12 cellular contexts compared by ENCODE assay signal in the genomic region with DNA sequence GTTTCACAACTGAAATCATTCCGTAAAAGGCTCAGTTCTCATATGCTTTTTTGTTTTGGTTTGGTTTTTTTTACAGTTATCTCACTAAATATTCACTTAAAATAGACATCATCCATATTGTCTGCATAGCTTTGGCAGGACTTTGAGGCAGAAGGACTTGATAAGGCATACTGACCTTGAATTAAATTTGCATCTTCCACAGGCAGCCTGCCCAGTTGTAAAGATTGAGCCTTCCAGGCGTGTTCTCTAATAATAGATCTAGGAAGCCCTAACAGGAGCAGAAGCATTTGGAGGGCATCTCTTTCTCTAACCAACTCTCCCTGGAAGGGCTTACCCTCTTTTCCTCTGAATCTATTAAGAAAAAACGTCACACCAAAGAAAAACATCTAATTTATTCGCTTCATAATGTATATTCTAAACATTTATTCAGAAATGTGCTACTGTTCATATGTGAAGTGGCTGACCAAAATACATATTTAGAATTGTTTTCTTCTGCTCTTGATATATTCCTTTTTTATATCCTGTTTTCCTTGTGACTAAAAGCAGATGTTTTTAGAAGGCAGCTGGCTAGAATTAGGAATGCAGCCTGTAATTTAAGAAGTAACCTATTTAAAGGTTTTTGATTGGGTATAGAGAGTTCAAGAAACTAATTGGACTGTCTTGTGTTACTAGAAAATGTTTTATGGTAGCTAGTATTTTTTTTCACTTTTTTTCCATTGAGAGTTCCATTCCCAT. TPM values are rescaled to one million over a fixed set of nuclear protein-coding genes. Genes with fewer than 3 reads are reported as not detected.
DNase-seq lines count a peak whose midpoint lies in the region; ATAC-seq, FAIRE-seq and TF ChIP-seq lines count a peak whose summit lies in the region.
"Had no signal": no experiment of that assay in that cellular context is flagged by ENCODE, and none has a peak within 500 bp of the region (broad histone marks: within the 10 kb centered on the region; RNA-seq: fewer than 3 reads in every experiment).

No MANE protein-coding gene starts in this region.

- peaks cover 100% of the 10 kb centered on the region for H3K79me2 ChIP-seq in SU-DHL-6 (ENCODE audit: insufficient read depth, low read length)

- peaks cover 29% of the 10 kb centered on the region; the same call in 1 of the 2 replicates for H3K36me3 ChIP-seq in SU-DHL-6 (ENCODE audit: low read length)
- no peaks in the 10 kb centered on the region for H3K36me3 ChIP-seq in pancreas
- H3K36me3 ChIP-seq in prostate gland: no peaks in the 10 kb centered on the region

- no peak for TF ChIP-seq POLR2A in prostate gland (IDR thresholded peaks at IDR 0.05)

- H4K20me1 ChIP-seq in SU-DHL-6 (ENCODE audit: low read depth, low read length): peaks cover 33% of the 10 kb centered on the region

- intact Hi-C loops in pancreas (cut with DNase I) (no loop called here), prostate gland (cut with DNase I) (no loop called here)

- no peaks in the 10 kb centered on the region for H3K9me3 ChIP-seq in SU-DHL-6 (ENCODE audit: insufficient read depth, low read length)
- no peaks in the 10 kb centered on the region for H3K9me3 ChIP-seq in pancreas
- no peaks in the 10 kb centered on the region for H3K9me3 ChIP-seq in prostate gland

- no peaks in the 10 kb centered on the region for H3K9me2 ChIP-seq in SU-DHL-6 (replicated peaks; ENCODE audit: insufficient read depth, low read length)

- ATAC-seq in pancreas: peak in 3 of 4 donors; percentile 27 to 81 (median 62)
- ATAC-seq in GM18498 (IDR thresholded peaks at IDR 0.05; ENCODE audit: unreplicated experiment): no peak
- ATAC-seq: stimulated activated effector memory CD8-positive, alpha-beta T cell treated with anti-CD3 and anti-CD28 coated beads, Interleukin-12 subunit alpha, Interleukin-12 subunit beta, amount 100 ng/mL, for 72 hours had no signal

- TF ChIP-seq CTCF in SU-DHL-6 (IDR thresholded peaks at IDR 0.05; ENCODE audit: insufficient read depth, low read length, poor library complexity, severe bottlenecking): no peak
- TF ChIP-seq CTCF in pancreas (IDR thresholded peaks at IDR 0.05): no peak
- TF ChIP-seq CTCF in prostate gland (IDR thresholded peaks at IDR 0.05): no peak

- H3K4me1 ChIP-seq in pancreas (peaks cover 0 to 3% (median 0%) of the 10 kb centered on the region in 3 donors), prostate gland (replicated peaks) (peaks cover 2% of the 10 kb centered on the region)

- 43 to 45% methylated on average over 4 of the region's 4 CpGs for WGBS in pancreas, 2 donors
- 41% methylated on average over 4 of the region's 4 CpGs for WGBS in prostate gland

- peak; percentile 16 for DNase-seq in AG20443 (ENCODE audit: low spot score)
- peak; percentile 27 for DNase-seq in foreskin melanocyte
- DNase-seq in pancreas: no peak
- no peak for DNase-seq in NCI-H524 treated with DMSO at 0.1 percent for 48 hours (lab: John Stamatoyannopoulos, UW)
- no peak for DNase-seq in NCI-H2196 (lab: John Stamatoyannopoulos, UW; ENCODE audit: unreplicated experiment)
- DNase-seq in prostate gland (ENCODE audit: low spot score): no peak
- DNase-seq: H7, NCI-H2107 had no signal

- H3K27ac ChIP-seq in SU-DHL-6 (ENCODE audit: low read depth, low read length) (peak overlapping the region; percentile 16; the same call in 1 of the 2 replicates), pancreas (no peak overlapping the region), prostate gland (peak overlapping the region in 1 of 2 donors; percentile 17)
- H3K27ac ChIP-seq: BLaER1 treated with 17β-estradiol and CSF1 and Interleukin-3, amounts not matched to agents 10 nM and 100 nM had no signal

- peaks cover 21% of the 10 kb centered on the region; the same call in 1 of the 2 replicates for H3F3A ChIP-seq in SU-DHL-6 (ENCODE audit: insufficient read depth)

- H3K27me3 ChIP-seq in SU-DHL-6 (ENCODE audit: low read length) (no peaks in the 10 kb centered on the region), pancreas (no peaks in the 10 kb centered on the region), prostate gland (replicated peaks; ENCODE audit: insufficient read depth) (no peaks in the 10 kb centered on the region)
- H3K27me3 ChIP-seq: BLaER1 treated with 17β-estradiol and CSF1 and Interleukin-3, amounts not matched to agents 10 nM and 100 nM had no signal

- H2AFZ ChIP-seq in SU-DHL-6 (ENCODE audit: low read depth, low read length, severe bottlenecking): no peak overlapping the region

- no peak overlapping the region for H3K9ac ChIP-seq in SU-DHL-6 (ENCODE audit: low read length)
- H3K9ac ChIP-seq: BLaER1 treated with 17β-estradiol and CSF1 and Interleukin-3, amounts not matched to agents 10 nM and 100 nM had no signal

- peak; percentile 39 for FAIRE-seq in pancreas (lab: Jason Lieb, UNC)

- H3K4me3 ChIP-seq in SU-DHL-6 (ENCODE audit: insufficient read depth, low read length, poor library complexity, severe bottlenecking): no peak overlapping the region
- no peak overlapping the region for H3K4me3 ChIP-seq in pancreas
- H3K4me3 ChIP-seq in prostate gland: no peak overlapping the region
- H3K4me3 ChIP-seq: BLaER1 treated with 17β-estradiol and CSF1 and Interleukin-3, amounts not matched to agents 10 nM and 100 nM had no signal

- H3K4me2 ChIP-seq in SU-DHL-6 (ENCODE audit: low read depth, low read length, poor library complexity, severe bottlenecking): no peak overlapping the region
- H3K4me2 ChIP-seq: BLaER1 treated with 17β-estradiol and CSF1 and Interleukin-3, amounts not matched to agents 10 nM and 100 nM had no signal

RNA-seq across cellular contexts. Expression of a gene that starts 20.2 kb away (rescaled TPM):
- 10 to 100 TPM in 1 of 6 donors, 1 to 10 TPM in 5; 4.9 to 13.2 (median 8.1) TPM for total RNA-seq in pancreas
- 1 to 10 TPM; 5.1 to 5.3 TPM for polyA plus RNA-seq in pancreas
- total RNA-seq in prostate gland: 10 to 100 TPM; 25.3 to 30.6 TPM

Comparison
In these comparisons a context has a peak if more than half of its experiments do, and no peak if none do; other contexts are left out.
1. DNase-seq: peak in AG20443 (single experiment) and foreskin melanocyte (single experiment); none in pancreas (0 of 6), NCI-H524 treated with DMSO at 0.1 percent for 48 hours (single experiment), NCI-H2196 (single experiment) and prostate gland (single experiment).